16 cellular contexts compared by ENCODE assay signal in genomic region chr2:170766693-170767092, GRCh38. TPM values are rescaled to one million over a fixed set of nuclear protein-coding genes. Genes with fewer than 3 reads are reported as not detected.
"Had no signal": no experiment of that assay in that cellular context is flagged by ENCODE, and none has a peak within 500 bp of the region (broad histone marks: within the 10 kb centered on the region; RNA-seq: fewer than 3 reads in every experiment).

No MANE protein-coding gene starts in this region.

- H3K9me3 ChIP-seq: tibial artery had no signal

- DNase-seq: activated naive CD4-positive, alpha-beta T cell treated with Interleukin-2 at 50 U/mL for 16 hours; anterior cingulate cortex; effector memory CD4-positive, alpha-beta T cell; foreskin keratinocyte; glutamatergic neuron; mesenchymal stem cell; retina; stimulated activated CD4-positive, alpha-beta T cell treated with anti-CD3 and anti-CD28 coated beads, Interleukin-4, amount 100 ng/mL, for 1 hour; stimulated activated naive B cell treated with anti-CD40 and anti-IgM and Interleukin-4, amounts not matched to agents 10 μg/mL and 1 μg/mL and 100 μg/mL, for 72 hours; tibial artery had no signal

- H3K36me3 ChIP-seq: tibial artery had no signal

- ATAC-seq: activated CD4-positive, CD25-positive, alpha-beta regulatory T cell treated with anti-CD3 and anti-CD28 coated beads, Interleukin-2, amount 50 U/mL, for 24 hours; activated T-helper 17 cell treated with anti-CD3 and anti-CD28 coated beads, Interleukin-2, amount 50 U/mL, for 72 hours; foreskin keratinocyte; natural killer cell treated with Interleukin-12 subunit alpha and Interleukin-12 subunit beta and Interleukin-15 and Interleukin-18, amount 100 ng/mL, for 72 hours; stimulated activated naive B cell treated with anti-CD40 and anti-IgM and Interleukin-4, amounts not matched to agents 10 μg/mL and 1 μg/mL and 100 μg/mL, for 72 hours had no signal

- H3K27me3 ChIP-seq: foreskin keratinocyte, tibial artery had no signal

- H3K27ac ChIP-seq: foreskin keratinocyte, tibial artery had no signal

- H3K4me3 ChIP-seq: tibial artery had no signal

RNA-seq across cellular contexts. Expression of gene ERICH2, which starts 3.5 kb away (rescaled TPM):
- total RNA-seq: activated CD8-positive, alpha-beta memory T cell treated with anti-CD3 and anti-CD28 coated beads for 36 hours; activated T-helper 17 cell treated with anti-CD3 and anti-CD28 coated beads, Interleukin-2, amount 50 U/mL, for 72 hours; natural killer cell treated with Interleukin-12 subunit alpha and Interleukin-12 subunit beta and Interleukin-15 and Interleukin-18, amount 100 ng/mL, for 72 hours had no signal

RNA-seq across cellular contexts. Expression of gene GAD1, which starts 50.0 kb away (rescaled TPM):
- polyA plus RNA-seq: liver had no signal

RNA-seq across cellular contexts. Expression of gene SP5, which starts 51.6 kb away (rescaled TPM):
- total RNA-seq: activated CD8-positive, alpha-beta memory T cell treated with anti-CD3 and anti-CD28 coated beads for 36 hours; foreskin keratinocyte; kidney epithelial cell; natural killer cell treated with Interleukin-12 subunit alpha and Interleukin-12 subunit beta and Interleukin-15 and Interleukin-18, amount 100 ng/mL, for 72 hours had no signal
